9 cellular contexts compared by ENCODE assay signal in genomic region chr9:3578786-3579185, GRCh38. TPM values are rescaled to one million over a fixed set of nuclear protein-coding genes. Genes with fewer than 3 reads are reported as not detected.
DNase-seq lines count a peak whose midpoint lies in the region; ATAC-seq and TF ChIP-seq lines count a peak whose summit lies in the region.
"Had no signal": no experiment of that assay in that cellular context is flagged by ENCODE, and none has a peak within 500 bp of the region (broad histone marks: within the 10 kb centered on the region; RNA-seq: fewer than 3 reads in every experiment).

No MANE protein-coding gene starts in this region.

- WGBS in right cardiac atrium = 96% methylated on average over 2 of the region's 2 CpGs

- intact Hi-C loops in right cardiac atrium (cut with DNase I) (no loop called here), Caco-2 (cut with micrococcal nuclease; ENCODE audit: unreplicated experiment) (no loop called here)

- no peak for ATAC-seq in right cardiac atrium

- TF ChIP-seq CTCF in AG10803 (conservative IDR thresholded peaks at IDR 0.05; ENCODE audit: low read length) (no peak), Caco-2 (IDR thresholded peaks at IDR 0.05; ENCODE audit: insufficient read depth in 1 of 2, low read depth in 1 of 2, low read length in 1 of 2, severe bottlenecking in 1 of 2, unreplicated experiment in 1 of 2) (no peak)

- peaks cover 2% of the 10 kb centered on the region for H3K9me3 Mint-ChIP-seq in Caco-2 (ENCODE audit: unreplicated experiment)

- no peaks in the 10 kb centered on the region for H3K4me1 Mint-ChIP-seq in Caco-2 (ENCODE audit: low read depth, unreplicated experiment)

- POLR2A ChIA-PET in Caco-2 (lab: Charles Lee) = no interaction called here

- CTCF ChIA-PET in Caco-2 (lab: Charles Lee) = no interaction called here

- DNase-seq in AG10803 (ENCODE audit: low read depth) (peak; percentile 69), GM04503 (ENCODE audit: low read depth) (peak; percentile 23), amniotic stem cell (lab: John Stamatoyannopoulos, UW) (peak; percentile 24), kidney glomerular epithelial cell (lab: John Stamatoyannopoulos, UW) (peak; percentile 25), COR-L47 (lab: John Stamatoyannopoulos, UW) (no peak), right cardiac atrium (no peak), Caco-2 (no peak)
- DNase-seq: NCI-H2171 treated with DMSO at 0.1 percent for 48 hours, thyroid gland had no signal

- H3K27ac Mint-ChIP-seq in Caco-2 (ENCODE audit: unreplicated experiment) = no peak overlapping the region

- no peaks in the 10 kb centered on the region for H3K36me3 ChIP-seq in Caco-2 (ENCODE audit: control insufficient read depth, insufficient read depth, low read length)
- H3K36me3 ChIP-seq: thyroid gland had no signal

- H3K9me3 ChIP-seq in right cardiac atrium (ENCODE audit: control insufficient read depth, low read length) (no peaks in the 10 kb centered on the region), Caco-2 (no peaks in the 10 kb centered on the region)
- H3K9me3 ChIP-seq: thyroid gland had no signal

- no peaks in the 10 kb centered on the region for H3K27me3 ChIP-seq in right cardiac atrium (ENCODE audit: control insufficient read depth, insufficient read depth)
- H3K27me3 ChIP-seq in Caco-2 (replicated peaks; ENCODE audit: control insufficient read depth, insufficient read depth, low read length) = no peaks in the 10 kb centered on the region
- H3K27me3 ChIP-seq: thyroid gland had no signal

- no peak overlapping the region for H3K27ac ChIP-seq in right cardiac atrium (ENCODE audit: low read length)
- H3K27ac ChIP-seq: thyroid gland had no signal

- H3K4me1 ChIP-seq in right cardiac atrium (ENCODE audit: control insufficient read depth, insufficient read depth, low read length) = no peaks in the 10 kb centered on the region
- no peaks in the 10 kb centered on the region for H3K4me1 ChIP-seq in Caco-2
- H3K4me1 ChIP-seq: thyroid gland had no signal

- H3K4me3 ChIP-seq in AG10803 (ENCODE audit: low read length) (no peak overlapping the region), right cardiac atrium (ENCODE audit: low read length) (no peak overlapping the region), Caco-2 (ENCODE audit: low read depth, low read length) (no peak overlapping the region)
- H3K4me3 ChIP-seq: thyroid gland had no signal

- peaks cover 4% of the 10 kb centered on the region for H3K27me3 Mint-ChIP-seq in Caco-2 (ENCODE audit: insufficient read depth, unreplicated experiment)

- no peaks in the 10 kb centered on the region for H3K36me3 Mint-ChIP-seq in Caco-2 (ENCODE audit: insufficient read depth, unreplicated experiment)

- H3K4me3 Mint-ChIP-seq in Caco-2 (ENCODE audit: unreplicated experiment) = no peak overlapping the region

- no TSS peak for BruUV-seq in Caco-2 (replicated peaks; lab: Mats Ljungman, UMichigan)

RNA-seq across cellular contexts. Expression of gene RFX3, which starts 53.0 kb away (rescaled TPM):
- total RNA-seq in right cardiac atrium (1 to 10 TPM; 5.0 to 9.9 (median 5.1) TPM), Caco-2 (2022) (4.2 and 4.5 TPM in 2 replicates)
- 1.3 TPM for polyA plus RNA-seq in right cardiac atrium

Comparison
In these comparisons a context has a peak if more than half of its experiments do, and no peak if none do; other contexts are left out.
1. DNase-seq: peak in AG10803 (single experiment), GM04503 (single experiment), amniotic stem cell (single experiment) and kidney glomerular epithelial cell (single experiment); none in COR-L47 (single experiment), right cardiac atrium (0 of 3) and Caco-2 (0 of 2).